In the genomic region with DNA sequence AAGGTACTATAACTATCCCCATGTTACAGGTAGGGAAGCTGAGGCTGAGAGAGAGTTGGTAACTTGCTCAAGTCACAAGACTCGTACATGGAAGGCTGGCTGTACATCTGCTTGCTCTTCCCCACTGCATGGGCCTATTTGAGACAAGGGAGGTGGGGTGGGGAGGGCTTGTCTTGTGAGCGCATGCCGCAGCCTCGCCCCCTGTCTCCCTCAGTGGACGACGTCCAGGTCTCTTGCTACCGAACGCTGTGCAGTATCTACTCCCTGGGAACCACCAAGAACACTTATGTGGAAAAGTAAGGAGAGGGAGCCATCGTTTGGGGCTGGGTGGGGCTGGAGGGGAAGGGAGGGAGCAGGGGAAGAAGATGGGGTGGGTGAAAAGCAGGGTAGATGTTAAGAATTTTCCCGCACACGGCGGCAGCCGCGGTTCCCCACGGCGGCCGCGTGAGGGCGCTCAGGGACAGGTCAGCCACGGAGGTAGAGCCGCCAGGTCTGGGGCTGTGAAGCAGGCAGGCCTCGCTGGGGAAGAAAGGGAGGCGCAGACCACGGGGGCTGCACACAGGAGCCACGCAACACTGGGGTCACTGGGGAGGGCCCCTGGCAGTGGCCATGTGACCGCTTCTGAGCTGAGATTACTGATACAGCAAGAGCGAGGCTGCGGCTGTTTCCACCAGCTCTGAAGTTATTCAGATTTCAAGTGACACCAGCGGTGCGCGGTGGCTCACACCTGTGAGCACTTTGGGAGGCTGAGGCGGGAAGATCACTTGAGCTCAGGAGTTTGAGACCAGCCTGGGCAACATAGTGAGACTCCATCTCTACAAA, we compare ENCODE assay signal across 8 cellular contexts.
DNase-seq lines count a peak whose midpoint lies in the region; ATAC-seq and TF ChIP-seq lines count a peak whose summit lies in the region.

No MANE protein-coding gene starts in this region.

- ATAC-seq in GM21360 (IDR thresholded peaks at IDR 0.05; ENCODE audit: unreplicated experiment), result peak; percentile 71
- peak; percentile 90 for ATAC-seq in lower lobe of right lung
- ATAC-seq in GM21786 (IDR thresholded peaks at IDR 0.05; ENCODE audit: unreplicated experiment), result no peak

- H3K4me3 ChIP-seq in coronary artery, result peak overlapping the region; percentile 21
- no peak overlapping the region for H3K4me3 ChIP-seq in lower lobe of right lung

- no peak overlapping the region for H3K27ac ChIP-seq in coronary artery
- no peak overlapping the region for H3K27ac ChIP-seq in lower lobe of right lung

- intact Hi-C loops in lower lobe of right lung (cut with DNase I), result no loop called here

- no peaks in the 10 kb centered on the region for H3K36me3 ChIP-seq in lower lobe of right lung

- H3K9me3 ChIP-seq in lower lobe of right lung, result no peaks in the 10 kb centered on the region

- DNase-seq in AG09319 (ENCODE audit: extremely low read depth, low read depth), result peak; percentile 5
- DNase-seq in NCI-H226, result peak; percentile 45
- DNase-seq in activated CD4-positive, alpha-beta T cell treated with anti-CD3 and anti-CD28 coated beads, Interleukin-2, amount 50 U/mL, for 1 hour, result peak; percentile 78
- no peak for DNase-seq in coronary artery (ENCODE audit: low spot score)
- peak; percentile 81 for DNase-seq in lower lobe of right lung
- DNase-seq in stimulated activated CD8-positive, alpha-beta memory T cell treated with anti-CD3 and anti-CD28 coated beads, Interleukin-12 subunit alpha, Interleukin-12 subunit beta, amount 100 ng/mL, for 4 hours (ENCODE audit: low read depth), result peak; percentile 45

- peaks cover 5% of the 10 kb centered on the region for H3K4me1 ChIP-seq in lower lobe of right lung

- TF ChIP-seq CTCF in AG09319 (IDR thresholded peaks at IDR 0.05; ENCODE audit: low read depth, low read length), result peak; percentile 83
- TF ChIP-seq CTCF in coronary artery (IDR thresholded peaks at IDR 0.05), result peak; percentile 94
- peak; percentile 89 for TF ChIP-seq CTCF in lower lobe of right lung (IDR thresholded peaks at IDR 0.05)

- H3K27me3 ChIP-seq in lower lobe of right lung (ENCODE audit: low read depth), result peaks cover 8% of the 10 kb centered on the region
